1 cellular context compared by ENCODE assay signal in the genomic region with DNA sequence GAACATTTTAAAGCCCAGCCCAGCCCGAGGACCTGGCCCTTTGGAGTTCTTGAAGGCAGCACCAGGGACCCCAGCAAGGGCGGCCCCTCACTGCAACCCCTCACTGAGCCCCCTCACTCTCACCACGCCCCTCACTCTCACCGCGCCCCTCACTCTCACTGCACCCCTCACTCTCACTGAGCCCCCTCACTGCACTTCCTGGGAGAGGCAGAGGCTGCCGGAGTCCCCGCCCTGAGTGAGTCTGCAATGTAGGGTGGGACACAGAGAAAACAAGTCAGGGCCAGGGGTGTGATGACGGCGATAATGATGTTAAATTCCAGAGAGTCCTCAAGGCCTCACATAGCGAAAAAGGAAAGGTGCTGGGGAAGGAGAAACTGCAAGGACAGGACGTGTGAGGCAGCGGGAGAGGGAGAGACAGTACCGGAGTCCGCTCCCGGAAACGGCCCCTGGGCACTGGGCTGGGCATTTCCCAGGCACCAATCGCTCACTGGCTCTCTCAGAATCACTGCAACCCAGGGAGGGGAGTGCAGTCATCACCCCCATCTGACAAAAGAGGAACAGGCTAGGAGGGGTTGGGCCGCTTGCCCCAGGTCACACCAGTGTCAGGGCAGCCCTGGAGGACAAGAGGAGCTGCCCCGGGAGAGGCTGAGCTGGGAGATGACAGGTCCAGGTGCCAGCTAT.
TF ChIP-seq lines count a peak whose summit lies in the region.

No MANE protein-coding gene starts in this region.

TF ChIP-seq in HepG2, 621 proteins besides CTCF, POLR2A, EP300 and RAD21:
- TF ChIP-seq, protein P1, sequence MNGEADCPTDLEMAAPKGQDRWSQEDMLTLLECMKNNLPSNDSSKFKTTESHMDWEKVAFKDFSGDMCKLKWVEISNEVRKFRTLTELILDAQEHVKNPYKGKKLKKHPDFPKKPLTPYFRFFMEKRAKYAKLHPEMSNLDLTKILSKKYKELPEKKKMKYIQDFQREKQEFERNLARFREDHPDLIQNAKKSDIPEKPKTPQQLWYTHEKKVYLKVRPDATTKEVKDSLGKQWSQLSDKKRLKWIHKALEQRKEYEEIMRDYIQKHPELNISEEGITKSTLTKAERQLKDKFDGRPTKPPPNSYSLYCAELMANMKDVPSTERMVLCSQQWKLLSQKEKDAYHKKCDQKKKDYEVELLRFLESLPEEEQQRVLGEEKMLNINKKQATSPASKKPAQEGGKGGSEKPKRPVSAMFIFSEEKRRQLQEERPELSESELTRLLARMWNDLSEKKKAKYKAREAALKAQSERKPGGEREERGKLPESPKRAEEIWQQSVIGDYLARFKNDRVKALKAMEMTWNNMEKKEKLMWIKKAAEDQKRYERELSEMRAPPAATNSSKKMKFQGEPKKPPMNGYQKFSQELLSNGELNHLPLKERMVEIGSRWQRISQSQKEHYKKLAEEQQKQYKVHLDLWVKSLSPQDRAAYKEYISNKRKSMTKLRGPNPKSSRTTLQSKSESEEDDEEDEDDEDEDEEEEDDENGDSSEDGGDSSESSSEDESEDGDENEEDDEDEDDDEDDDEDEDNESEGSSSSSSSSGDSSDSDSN (CRISPR knock-in tag; IDR thresholded peaks at IDR 0.05): no peak
- TF ChIP-seq EEA1 (CRISPR knock-in tag; IDR thresholded peaks at IDR 0.05; ENCODE audit: borderline replicate concordance): no peak
- TF ChIP-seq FOXP1 (IDR thresholded peaks at IDR 0.05): no peak
- no peak for TF ChIP-seq FOXP1 (CRISPR knock-in tag; IDR thresholded peaks at IDR 0.05)
- no peak for TF ChIP-seq ZNF138 (CRISPR knock-in tag; IDR thresholded peaks at IDR 0.05; ENCODE audit: low read depth)
- TF ChIP-seq RBFOX2 (IDR thresholded peaks at IDR 0.05; ENCODE audit: low read depth, low read length): no peak
- no peak for TF ChIP-seq ZNF160 (CRISPR knock-in tag; IDR thresholded peaks at IDR 0.05)
- TF ChIP-seq ZNF441 (CRISPR knock-in tag; IDR thresholded peaks at IDR 0.05; ENCODE audit: borderline replicate concordance): no peak
- TF ChIP-seq TBP (CRISPR knock-in tag; IDR thresholded peaks at IDR 0.05): no peak
- TF ChIP-seq MTF1 (CRISPR knock-in tag; IDR thresholded peaks at IDR 0.05): no peak
- TF ChIP-seq, protein P2, sequence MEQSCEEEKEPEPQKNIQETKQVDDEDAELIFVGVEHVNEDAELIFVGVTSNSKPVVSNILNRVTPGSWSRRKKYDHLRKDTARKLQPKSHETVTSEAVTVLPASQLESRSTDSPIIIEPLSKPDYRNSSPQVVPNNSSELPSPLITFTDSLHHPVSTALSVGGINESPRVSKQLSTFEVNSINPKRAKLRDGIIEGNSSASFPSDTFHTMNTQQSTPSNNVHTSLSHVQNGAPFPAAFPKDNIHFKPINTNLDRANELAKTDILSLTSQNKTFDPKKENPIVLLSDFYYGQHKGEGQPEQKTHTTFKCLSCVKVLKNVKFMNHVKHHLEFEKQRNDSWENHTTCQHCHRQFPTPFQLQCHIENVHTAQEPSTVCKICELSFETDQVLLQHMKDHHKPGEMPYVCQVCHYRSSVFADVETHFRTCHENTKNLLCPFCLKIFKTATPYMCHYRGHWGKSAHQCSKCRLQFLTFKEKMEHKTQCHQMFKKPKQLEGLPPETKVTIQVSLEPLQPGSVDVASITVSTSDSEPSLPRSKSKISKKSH (CRISPR knock-in tag; IDR thresholded peaks at IDR 0.05; ENCODE audit: borderline replicate concordance): no peak
- no peak for TF ChIP-seq ZNF7 (CRISPR knock-in tag; IDR thresholded peaks at IDR 0.05)
- no peak for TF ChIP-seq SATB2 (CRISPR knock-in tag; IDR thresholded peaks at IDR 0.05)
